ENCODE assay signal across 1 cellular context in the genomic region with DNA sequence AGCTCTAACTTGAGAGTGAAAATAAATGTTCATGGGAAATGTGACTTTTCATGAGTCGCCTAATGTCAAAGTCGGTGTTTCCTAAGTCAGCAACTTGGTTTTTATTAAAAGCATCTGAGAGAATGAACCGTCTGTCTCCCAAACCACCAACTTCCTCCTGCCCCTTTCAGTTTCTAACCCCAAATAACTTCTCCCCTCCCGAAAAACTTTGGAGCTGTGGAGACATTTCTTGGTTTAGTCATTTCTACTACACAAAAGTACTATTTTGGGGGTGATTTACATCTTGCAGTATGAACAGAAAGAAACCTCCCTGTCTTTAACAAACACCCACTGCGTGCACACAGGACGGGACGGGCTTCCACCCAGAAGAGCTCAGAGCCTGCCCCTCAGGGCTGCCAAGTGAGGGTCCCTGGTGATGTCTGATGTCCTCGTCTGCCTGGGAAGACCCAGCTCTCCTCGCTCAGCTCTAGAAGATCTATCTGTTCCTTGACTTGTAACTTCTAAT.
TF ChIP-seq lines count a peak whose summit lies in the region.

No MANE protein-coding gene starts in this region.

TF ChIP-seq in GM23338, 12 proteins besides CTCF, POLR2A, EP300 and RAD21 (continued from another document):
- TF ChIP-seq, protein P1, sequence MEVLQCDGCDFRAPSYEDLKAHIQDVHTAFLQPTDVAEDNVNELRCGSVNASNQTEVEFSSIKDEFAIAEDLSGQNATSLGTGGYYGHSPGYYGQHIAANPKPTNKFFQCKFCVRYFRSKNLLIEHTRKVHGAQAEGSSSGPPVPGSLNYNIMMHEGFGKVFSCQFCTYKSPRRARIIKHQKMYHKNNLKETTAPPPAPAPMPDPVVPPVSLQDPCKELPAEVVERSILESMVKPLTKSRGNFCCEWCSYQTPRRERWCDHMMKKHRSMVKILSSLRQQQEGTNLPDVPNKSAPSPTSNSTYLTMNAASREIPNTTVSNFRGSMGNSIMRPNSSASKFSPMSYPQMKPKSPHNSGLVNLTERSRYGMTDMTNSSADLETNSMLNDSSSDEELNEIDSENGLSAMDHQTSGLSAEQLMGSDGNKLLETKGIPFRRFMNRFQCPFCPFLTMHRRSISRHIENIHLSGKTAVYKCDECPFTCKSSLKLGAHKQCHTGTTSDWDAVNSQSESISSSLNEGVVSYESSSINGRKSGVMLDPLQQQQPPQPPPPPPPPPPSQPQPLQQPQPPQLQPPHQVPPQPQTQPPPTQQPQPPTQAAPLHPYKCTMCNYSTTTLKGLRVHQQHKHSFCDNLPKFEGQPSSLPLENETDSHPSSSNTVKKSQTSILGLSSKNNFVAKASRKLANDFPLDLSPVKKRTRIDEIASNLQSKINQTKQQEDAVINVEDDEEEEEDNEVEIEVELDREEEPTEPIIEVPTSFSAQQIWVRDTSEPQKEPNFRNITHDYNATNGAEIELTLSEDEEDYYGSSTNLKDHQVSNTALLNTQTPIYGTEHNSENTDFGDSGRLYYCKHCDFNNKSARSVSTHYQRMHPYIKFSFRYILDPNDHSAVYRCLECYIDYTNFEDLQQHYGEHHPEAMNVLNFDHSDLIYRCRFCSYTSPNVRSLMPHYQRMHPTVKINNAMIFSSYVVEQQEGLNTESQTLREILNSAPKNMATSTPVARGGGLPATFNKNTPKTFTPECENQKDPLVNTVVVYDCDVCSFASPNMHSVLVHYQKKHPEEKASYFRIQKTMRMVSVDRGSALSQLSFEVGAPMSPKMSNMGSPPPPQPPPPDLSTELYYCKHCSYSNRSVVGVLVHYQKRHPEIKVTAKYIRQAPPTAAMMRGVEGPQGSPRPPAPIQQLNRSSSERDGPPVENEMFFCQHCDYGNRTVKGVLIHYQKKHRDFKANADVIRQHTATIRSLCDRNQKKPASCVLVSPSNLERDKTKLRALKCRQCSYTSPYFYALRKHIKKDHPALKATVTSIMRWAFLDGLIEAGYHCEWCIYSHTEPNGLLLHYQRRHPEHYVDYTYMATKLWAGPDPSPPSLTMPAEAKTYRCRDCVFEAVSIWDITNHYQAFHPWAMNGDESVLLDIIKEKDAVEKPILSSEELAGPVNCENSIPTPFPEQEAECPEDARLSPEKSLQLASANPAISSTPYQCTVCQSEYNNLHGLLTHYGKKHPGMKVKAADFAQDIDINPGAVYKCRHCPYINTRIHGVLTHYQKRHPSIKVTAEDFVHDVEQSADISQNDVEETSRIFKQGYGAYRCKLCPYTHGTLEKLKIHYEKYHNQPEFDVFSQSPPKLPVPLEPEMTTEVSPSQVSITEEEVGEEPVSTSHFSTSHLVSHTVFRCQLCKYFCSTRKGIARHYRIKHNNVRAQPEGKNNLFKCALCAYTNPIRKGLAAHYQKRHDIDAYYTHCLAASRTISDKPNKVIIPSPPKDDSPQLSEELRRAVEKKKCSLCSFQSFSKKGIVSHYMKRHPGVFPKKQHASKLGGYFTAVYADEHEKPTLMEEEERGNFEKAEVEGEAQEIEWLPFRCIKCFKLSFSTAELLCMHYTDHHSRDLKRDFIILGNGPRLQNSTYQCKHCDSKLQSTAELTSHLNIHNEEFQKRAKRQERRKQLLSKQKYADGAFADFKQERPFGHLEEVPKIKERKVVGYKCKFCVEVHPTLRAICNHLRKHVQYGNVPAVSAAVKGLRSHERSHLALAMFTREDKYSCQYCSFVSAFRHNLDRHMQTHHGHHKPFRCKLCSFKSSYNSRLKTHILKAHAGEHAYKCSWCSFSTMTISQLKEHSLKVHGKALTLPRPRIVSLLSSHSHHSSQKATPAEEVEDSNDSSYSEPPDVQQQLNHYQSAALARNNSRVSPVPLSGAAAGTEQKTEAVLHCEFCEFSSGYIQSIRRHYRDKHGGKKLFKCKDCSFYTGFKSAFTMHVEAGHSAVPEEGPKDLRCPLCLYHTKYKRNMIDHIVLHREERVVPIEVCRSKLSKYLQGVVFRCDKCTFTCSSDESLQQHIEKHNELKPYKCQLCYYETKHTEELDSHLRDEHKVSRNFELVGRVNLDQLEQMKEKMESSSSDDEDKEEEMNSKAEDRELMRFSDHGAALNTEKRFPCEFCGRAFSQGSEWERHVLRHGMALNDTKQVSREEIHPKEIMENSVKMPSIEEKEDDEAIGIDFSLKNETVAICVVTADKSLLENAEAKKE (CRISPR knock-in tag; IDR thresholded peaks at IDR 0.05) = no peak
- no peak for TF ChIP-seq EZH2 (IDR thresholded peaks at IDR 0.05; ENCODE audit: low read depth, unreplicated experiment)
- TF ChIP-seq JUNB (IDR thresholded peaks at IDR 0.05; ENCODE audit: unreplicated experiment) = no peak
- TF ChIP-seq ZNF114 (CRISPR knock-in tag; IDR thresholded peaks at IDR 0.05) = no peak
- no peak for TF ChIP-seq CREB1 (CRISPR knock-in tag; IDR thresholded peaks at IDR 0.05; ENCODE audit: low read depth)
- no peak for TF ChIP-seq EZH2phosphoT487 (IDR thresholded peaks at IDR 0.05; ENCODE audit: unreplicated experiment)
- no peak for TF ChIP-seq POLR2AphosphoS5 (IDR thresholded peaks at IDR 0.05; ENCODE audit: low read depth)
- TF ChIP-seq STAT1 (IDR thresholded peaks at IDR 0.05; ENCODE audit: unreplicated experiment) = no peak
